8 cellular contexts compared by ENCODE assay signal in genomic region chr18:55419939-55420664, GRCh38.
DNase-seq lines count a peak whose midpoint lies in the region; ATAC-seq and TF ChIP-seq lines count a peak whose summit lies in the region.

No MANE protein-coding gene starts in this region.

- no peaks in the 10 kb centered on the region for H3K27me3 ChIP-seq in endodermal cell (ENCODE audit: control insufficient read depth, insufficient read depth, low read length, poor library complexity, severe bottlenecking)

- peaks cover 3% of the 10 kb centered on the region for H3K4me1 ChIP-seq in endodermal cell (ENCODE audit: control insufficient read depth, insufficient read depth, low read length)

- no peak for TF ChIP-seq CTCF in endodermal cell (conservative IDR thresholded peaks at IDR 0.05)

- H3K4me1 Mint-ChIP-seq in endodermal cell = peaks cover 51% of the 10 kb centered on the region

- H3K9me3 ChIP-seq in endodermal cell (ENCODE audit: control insufficient read depth, low read length) = no peaks in the 10 kb centered on the region

- H3K36me3 Mint-ChIP-seq in endodermal cell (ENCODE audit: low read depth) = no peaks in the 10 kb centered on the region

- ATAC-seq in GM18868 (IDR thresholded peaks at IDR 0.05; ENCODE audit: unreplicated experiment) (peak; percentile 21), HG03342 (IDR thresholded peaks at IDR 0.05; ENCODE audit: unreplicated experiment) (peak; percentile 9), HG03108 (IDR thresholded peaks at IDR 0.05; ENCODE audit: unreplicated experiment) (no peak)

- H3K27ac ChIP-seq in endodermal cell (ENCODE audit: low read depth, low read length) = peak overlapping the region; percentile 31

- 43 to 46% methylated on average over 2 to 6 of the region's 7 CpGs for WGBS in endodermal cell (ENCODE audit: insufficient coverage in 1 of 2, insufficient read length in 1 of 2), 2 experiments

- H3K4me3 Mint-ChIP-seq in endodermal cell = peak overlapping the region; percentile 21

- H3K27me3 Mint-ChIP-seq in endodermal cell (ENCODE audit: insufficient read depth) = no peaks in the 10 kb centered on the region

- no peaks in the 10 kb centered on the region for H3K36me3 ChIP-seq in endodermal cell (ENCODE audit: control insufficient read depth, insufficient read depth, low read length)

- H3K4me3 ChIP-seq in endodermal cell (ENCODE audit: low read length) = peak overlapping the region; percentile 43

- no peaks in the 10 kb centered on the region for H3K9me3 Mint-ChIP-seq in endodermal cell

- H3K9ac ChIP-seq in endodermal cell (ENCODE audit: extremely low read depth, low read length, poor library complexity, severe bottlenecking) = no peak overlapping the region

- DNase-seq in endodermal cell (no peak), renal cortical epithelial cell (ENCODE audit: low read depth) (peak; percentile 31), NCI-H1417 (lab: John Stamatoyannopoulos, UW) (no peak), A172 (ENCODE audit: low spot score) (no peak)
- no peak for DNase-seq in stimulated activated CD4-positive, alpha-beta T cell treated with anti-CD3 and anti-CD28 coated beads, Interleukin-12 subunit alpha, Interleukin-12 subunit beta, amount 100 ng/mL, for 4 hours

- H3K27ac Mint-ChIP-seq in endodermal cell = peak overlapping the region; percentile 67
